19 cellular contexts compared by ENCODE assay signal in the genomic region with DNA sequence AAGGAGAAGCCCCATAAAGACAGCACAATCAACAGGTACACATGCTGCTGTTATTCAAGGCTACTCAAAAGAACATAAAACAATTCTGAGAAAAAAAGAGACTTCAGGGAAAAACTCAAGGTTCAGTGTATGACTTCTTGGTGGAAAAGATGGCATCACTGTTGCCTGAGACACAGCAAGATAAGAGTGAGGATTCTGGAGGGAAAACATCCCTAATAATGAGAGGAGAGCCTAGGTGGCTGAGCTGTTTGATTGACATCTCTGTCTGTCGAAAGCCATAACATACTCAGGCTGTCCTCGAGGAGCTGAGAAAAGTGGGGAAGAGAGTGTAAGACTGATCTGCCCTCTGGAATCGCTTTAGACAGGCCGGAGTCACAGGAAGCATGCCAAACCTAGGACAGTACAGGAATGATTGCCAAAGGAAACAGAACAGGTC.
DNase-seq lines count a peak whose midpoint lies in the region; ATAC-seq and TF ChIP-seq lines count a peak whose summit lies in the region.
"Had no signal": no experiment of that assay in that cellular context is flagged by ENCODE, and none has a peak within 500 bp of the region (broad histone marks: within the 10 kb centered on the region; RNA-seq: fewer than 3 reads in every experiment).

No MANE protein-coding gene starts in this region.

- H3K27me3 Mint-ChIP-seq in central memory CD8-positive, alpha-beta T cell = no peaks in the 10 kb centered on the region

- peaks cover 40% of the 10 kb centered on the region for H3K4me1 Mint-ChIP-seq in central memory CD8-positive, alpha-beta T cell

- H3K4me1 ChIP-seq in OCI-LY1 (ENCODE audit: insufficient read depth, low read length, severe bottlenecking) (peaks cover 92% of the 10 kb centered on the region), trophoblast cell (ENCODE audit: control insufficient read depth in 1 of 2, insufficient read depth in 2 of 2, low read length in 2 of 2) (peaks cover 9 to 16% of the 10 kb centered on the region in 2 experiments), ascending aorta (peaks cover 0 to 9% of the 10 kb centered on the region in 2 donors), heart left ventricle (peaks cover 0 to 25% (median 15%) of the 10 kb centered on the region in 12 donors)

- intact Hi-C loops in ascending aorta (cut with DNase I) (no loop called here), heart left ventricle (cut with DNase I) (no loop called here)

- H3K9me2 ChIP-seq in OCI-LY1 (ENCODE audit: low read depth, low read length) = no peaks in the 10 kb centered on the region

- no peak overlapping the region for H2BK120ac ChIP-seq in trophoblast cell (ENCODE audit: insufficient read depth, low read length, poor library complexity)

- TF ChIP-seq POLR2A in heart left ventricle (IDR thresholded peaks at IDR 0.05) = no peak

- TF ChIP-seq CTCF in OCI-LY1 (IDR thresholded peaks at IDR 0.05; ENCODE audit: low read length) (no peak), ascending aorta (IDR thresholded peaks at IDR 0.05) (no peak), heart left ventricle (IDR thresholded peaks at IDR 0.05) (no peak)

- H3K36me3 Mint-ChIP-seq in central memory CD8-positive, alpha-beta T cell (ENCODE audit: insufficient read depth) = peaks cover 2% of the 10 kb centered on the region
- H3K36me3 Mint-ChIP-seq: stimulated activated effector memory CD8-positive, alpha-beta T cell treated with anti-CD3 and anti-CD28 coated beads, Interleukin-12 subunit alpha, Interleukin-12 subunit beta, amount 100 ng/mL, for 72 hours had no signal

- H3K9me3 ChIP-seq in OCI-LY1 (ENCODE audit: low read length) = no peaks in the 10 kb centered on the region; the same call in 1 of the 2 replicates
- H3K9me3 ChIP-seq in trophoblast cell (ENCODE audit: insufficient read depth, low read depth, low read length) = no peaks in the 10 kb centered on the region
- no peaks in the 10 kb centered on the region for H3K9me3 ChIP-seq in ascending aorta
- no peaks in the 10 kb centered on the region for H3K9me3 ChIP-seq in heart left ventricle
- H3K9me3 ChIP-seq: pancreas had no signal

- no peaks in the 10 kb centered on the region for H3K9me3 Mint-ChIP-seq in central memory CD8-positive, alpha-beta T cell
- H3K9me3 Mint-ChIP-seq: stimulated activated effector memory CD8-positive, alpha-beta T cell treated with anti-CD3 and anti-CD28 coated beads, Interleukin-12 subunit alpha, Interleukin-12 subunit beta, amount 100 ng/mL, for 72 hours had no signal

- H3K27ac Mint-ChIP-seq in central memory CD8-positive, alpha-beta T cell (ENCODE audit: low read depth) = peak overlapping the region; percentile 33
- H3K27ac Mint-ChIP-seq: stimulated activated effector memory CD8-positive, alpha-beta T cell treated with anti-CD3 and anti-CD28 coated beads, Interleukin-12 subunit alpha, Interleukin-12 subunit beta, amount 100 ng/mL, for 72 hours had no signal

- H4K91ac ChIP-seq in trophoblast cell (ENCODE audit: low read depth, low read length) = no peak overlapping the region

- peak overlapping the region; percentile 84 for H3K27ac ChIP-seq in OCI-LY1 (ENCODE audit: low read depth, low read length, poor library complexity, severe bottlenecking)
- no peak overlapping the region for H3K27ac ChIP-seq in trophoblast cell (ENCODE audit: low read depth, low read length)
- H3K27ac ChIP-seq in ascending aorta = no peak overlapping the region
- no peak overlapping the region for H3K27ac ChIP-seq in heart left ventricle
- H3K27ac ChIP-seq: pancreas had no signal

- peaks cover under 1% of the 10 kb centered on the region; the same call in 1 of the 2 replicates for H3K36me3 ChIP-seq in OCI-LY1 (ENCODE audit: insufficient read depth, low read length)
- no peaks in the 10 kb centered on the region for H3K36me3 ChIP-seq in trophoblast cell (ENCODE audit: control insufficient read depth in 1 of 2, insufficient read depth in 2 of 2, low read length in 2 of 2)
- H3K36me3 ChIP-seq in ascending aorta = no peaks in the 10 kb centered on the region
- H3K36me3 ChIP-seq in heart left ventricle = no peaks in the 10 kb centered on the region
- H3K36me3 ChIP-seq: pancreas had no signal

- WGBS in trophoblast cell (ENCODE audit: extremely low coverage, insufficient coverage, insufficient read length) = no CpG with 5 or more reads among the region's 4 CpGs
- WGBS in heart left ventricle, 4 donors = 33 to 42% (median 35%) methylated on average over 4 of the region's 4 CpGs

- peak overlapping the region; percentile 23 for H4K8ac ChIP-seq in trophoblast cell (ENCODE audit: low read depth, low read length)

- no peaks in the 10 kb centered on the region for H3K27me3 ChIP-seq in OCI-LY1 (ENCODE audit: insufficient read depth, low read length)
- H3K27me3 ChIP-seq in trophoblast cell (ENCODE audit: insufficient read depth, low read length) = no peaks in the 10 kb centered on the region
- no peaks in the 10 kb centered on the region for H3K27me3 ChIP-seq in ascending aorta
- H3K27me3 ChIP-seq in heart left ventricle = peaks cover 0 to 5% (median 0%) of the 10 kb centered on the region in 9 donors
- H3K27me3 ChIP-seq: pancreas had no signal

- DNase-seq in EH (ENCODE audit: low read depth) (peak; percentile 26), trophoblast cell (no peak), ascending aorta (ENCODE audit: low spot score in 2 of 2) (no peak), heart left ventricle (no peak)
- DNase-seq in central memory CD8-positive, alpha-beta T cell (ENCODE audit: low spot score in 2 of 2) = no peak
- DNase-seq: activated CD4-positive, alpha-beta T cell treated with anti-CD3 and anti-CD28 coated beads, Interleukin-2, amount 50 U/mL, for 4 hours; activated effector memory CD4-positive, alpha-beta T cell treated with Interleukin-2 at 50 U/mL for 16 hours; H7; KBM-7; NCI-H1417 treated with DMSO at 0.1 percent for 48 hours; NK-92 treated with Interleukin-12 subunit alpha and Interleukin-12 subunit beta, amount 100 ng/mL, for 24 hours; pancreas; Right ventricle myocardium superior; T1000 had no signal

- H2BK5ac ChIP-seq in trophoblast cell (ENCODE audit: low read depth, low read length, poor library complexity) = no peak overlapping the region

- H3K79me2 ChIP-seq in OCI-LY1 (ENCODE audit: insufficient read depth, low read length) (no peaks in the 10 kb centered on the region), trophoblast cell (ENCODE audit: control insufficient read depth, insufficient read depth, low read length, poor library complexity) (peaks cover 1% of the 10 kb centered on the region)

- H3K9ac ChIP-seq in OCI-LY1 (ENCODE audit: low read length) (peak overlapping the region; percentile 20; the same call in 1 of the 2 replicates), trophoblast cell (ENCODE audit: low read length) (no peak overlapping the region)

- no peak overlapping the region for H3K14ac ChIP-seq in trophoblast cell (ENCODE audit: low read length)

- H3F3A ChIP-seq in OCI-LY1 (ENCODE audit: insufficient read depth, low read length) = no peaks in the 10 kb centered on the region

- peak overlapping the region; percentile 42 for H2BK12ac ChIP-seq in trophoblast cell (ENCODE audit: low read length)

- no peak overlapping the region for H3K4ac ChIP-seq in trophoblast cell (ENCODE audit: low read depth, low read length)

- H3K79me1 ChIP-seq in trophoblast cell (ENCODE audit: low read length) = peaks cover 15% of the 10 kb centered on the region

- H2AK5ac ChIP-seq in trophoblast cell (ENCODE audit: low read length) = no peak overlapping the region

- no peak overlapping the region for H3K4me3 Mint-ChIP-seq in central memory CD8-positive, alpha-beta T cell
- H3K4me3 Mint-ChIP-seq: stimulated activated effector memory CD8-positive, alpha-beta T cell treated with anti-CD3 and anti-CD28 coated beads, Interleukin-12 subunit alpha, Interleukin-12 subunit beta, amount 100 ng/mL, for 72 hours had no signal

- H3K4me2 ChIP-seq in OCI-LY1 (ENCODE audit: low read length) = peak overlapping the region; percentile 16
- no peak overlapping the region for H3K4me2 ChIP-seq in trophoblast cell (ENCODE audit: low read length)

- H3K4me3 ChIP-seq in OCI-LY1 (ENCODE audit: low read depth, low read length, poor library complexity, severe bottlenecking) (no peak overlapping the region), trophoblast cell (ENCODE audit: low read depth, low read length) (no peak overlapping the region), ascending aorta (no peak overlapping the region), heart left ventricle (no peak overlapping the region)
- H3K4me3 ChIP-seq: GM12878, pancreas, skin epidermis had no signal

- no peak overlapping the region for H3K23ac ChIP-seq in trophoblast cell (ENCODE audit: low read length)

- no peak overlapping the region for H4K12ac ChIP-seq in trophoblast cell (ENCODE audit: low read depth, low read length)

- no peak for ATAC-seq in central memory CD8-positive, alpha-beta T cell (replicated peaks; ENCODE audit: extremely low read depth, poor library complexity, severe bottlenecking)
- ATAC-seq in heart left ventricle = no peak
- ATAC-seq in HG03280 (IDR thresholded peaks at IDR 0.05; ENCODE audit: unreplicated experiment) = no peak
- ATAC-seq: GM12878; pancreas; stimulated activated effector memory CD8-positive, alpha-beta T cell treated with anti-CD3 and anti-CD28 coated beads, Interleukin-12 subunit alpha, Interleukin-12 subunit beta, amount 100 ng/mL, for 72 hours had no signal

- no peaks in the 10 kb centered on the region for H4K20me1 ChIP-seq in OCI-LY1 (ENCODE audit: insufficient read depth, low read length)

- no peak overlapping the region for H3K18ac ChIP-seq in trophoblast cell (ENCODE audit: low read length)

- peak overlapping the region; percentile 2; the same call in 1 of the 2 replicates for H2AFZ ChIP-seq in OCI-LY1 (ENCODE audit: low read length)
- no peak overlapping the region for H2AFZ ChIP-seq in trophoblast cell (ENCODE audit: insufficient read depth, low read length, poor library complexity)
